ENCODE assay signal across 13 cellular contexts in genomic region chr4:41155194-41155830, GRCh38. TPM values are rescaled to one million over a fixed set of nuclear protein-coding genes. Genes with fewer than 3 reads are reported as not detected.
DNase-seq lines count a peak whose midpoint lies in the region; ATAC-seq and TF ChIP-seq lines count a peak whose summit lies in the region.
"Had no signal": no experiment of that assay in that cellular context is flagged by ENCODE, and none has a peak within 500 bp of the region (broad histone marks: within the 10 kb centered on the region; RNA-seq: fewer than 3 reads in every experiment).

No MANE protein-coding gene starts in this region.

- no peak for TF ChIP-seq POLR2A in gastrocnemius medialis (IDR thresholded peaks at IDR 0.05)

- peaks cover 4% of the 10 kb centered on the region for H3K4me1 ChIP-seq in right cardiac atrium (ENCODE audit: control insufficient read depth, insufficient read depth, low read length)
- H3K4me1 ChIP-seq in gastrocnemius medialis: peaks cover 9 to 22% of the 10 kb centered on the region in 2 donors
- H3K4me1 ChIP-seq: Peyer's patch had no signal

- 43% methylated on average over 5 of the region's 5 CpGs for WGBS in right cardiac atrium

- H3K4me3 ChIP-seq in cardiac fibroblast (replicated peaks in 1 of 2; ENCODE audit: low read depth in 2 of 2, low read length in 2 of 2): no peak overlapping the region
- no peak overlapping the region for H3K4me3 ChIP-seq in right cardiac atrium (ENCODE audit: low read length)
- H3K4me3 ChIP-seq in gastrocnemius medialis: peak overlapping the region in 3 of 4 donors; percentile 6 to 21 (median 8)
- H3K4me3 ChIP-seq: Peyer's patch had no signal

- no peak for TF ChIP-seq CTCF in cardiac fibroblast (IDR thresholded peaks at IDR 0.05; ENCODE audit: low read depth, low read length)
- TF ChIP-seq CTCF in gastrocnemius medialis (IDR thresholded peaks at IDR 0.05 in 4 of 5, conservative IDR thresholded peaks at IDR 0.05 in 1 of 5): no peak

- in situ Hi-C loops in gastrocnemius medialis (cut with MboI; ENCODE audit: low sequenced_read_pairs in 4 of 4): no loop called here

- H3K36me3 Mint-ChIP-seq in activated T-cell treated with anti-CD3 and anti-CD28 coated beads, Interleukin-2, amount 50 U/mL, for 72 hours (ENCODE audit: insufficient read depth in 2 of 2): no peaks in the 10 kb centered on the region

- no peaks in the 10 kb centered on the region for H3K9me3 ChIP-seq in right cardiac atrium (ENCODE audit: control insufficient read depth, low read length)
- no peaks in the 10 kb centered on the region for H3K9me3 ChIP-seq in gastrocnemius medialis
- H3K9me3 ChIP-seq: Peyer's patch had no signal

- H3K27me3 ChIP-seq in right cardiac atrium (ENCODE audit: control insufficient read depth, insufficient read depth) (no peaks in the 10 kb centered on the region), gastrocnemius medialis (no peaks in the 10 kb centered on the region)
- H3K27me3 ChIP-seq: Peyer's patch had no signal

- H3K9me3 Mint-ChIP-seq in activated T-cell treated with anti-CD3 and anti-CD28 coated beads, Interleukin-2, amount 50 U/mL, for 72 hours: no peaks in the 10 kb centered on the region

- no peak overlapping the region for H3K4me3 Mint-ChIP-seq in activated T-cell treated with anti-CD3 and anti-CD28 coated beads, Interleukin-2, amount 50 U/mL, for 72 hours
- H3K4me3 Mint-ChIP-seq: activated CD8-positive, alpha-beta T cell treated with anti-CD3 and anti-CD28 coated beads, Interleukin-2, amount 10 ng/mL, durations not matched to agents 7 days and 5 days had no signal

- H3K36me3 ChIP-seq in gastrocnemius medialis: no peaks in the 10 kb centered on the region
- H3K36me3 ChIP-seq: Peyer's patch had no signal

- H3K27me3 Mint-ChIP-seq in activated T-cell treated with anti-CD3 and anti-CD28 coated beads, Interleukin-2, amount 50 U/mL, for 72 hours (ENCODE audit: low read depth): no peaks in the 10 kb centered on the region

- DNase-seq in HCEC 1CT: peak; percentile 62
- peak; percentile 72 to 89 for DNase-seq in cardiac fibroblast (ENCODE audit: low read depth in 2 of 2)
- no peak for DNase-seq in right cardiac atrium
- no peak for DNase-seq in gastrocnemius medialis
- DNase-seq in activated T-cell treated with anti-CD3 and anti-CD28 coated beads, Interleukin-2, amount 50 U/mL, for 72 hours: no peak
- no peak for DNase-seq in stimulated activated naive CD8-positive, alpha-beta T cell treated with anti-CD3 and anti-CD28 coated beads, Interleukin-15, Interleukin-2, amounts not matched to agents 100 U/mL and 50 U/mL, for 24 hours
- DNase-seq: activated CD8-positive, alpha-beta T cell treated with anti-CD3 and anti-CD28 coated beads, Interleukin-2, amount 10 ng/mL, durations not matched to agents 7 days and 5 days; H7; NCI-H2081 treated with DMSO at 0.1 percent for 48 hours; Peyer's patch had no signal

- no peak overlapping the region for H3K27ac ChIP-seq in right cardiac atrium (ENCODE audit: low read length)
- peak overlapping the region in 3 of 4 donors; percentile 32 to 56 (median 44) for H3K27ac ChIP-seq in gastrocnemius medialis
- H3K27ac ChIP-seq: HL-60, Peyer's patch had no signal

- H3K27ac Mint-ChIP-seq in activated T-cell treated with anti-CD3 and anti-CD28 coated beads, Interleukin-2, amount 50 U/mL, for 72 hours: no peak overlapping the region
- H3K27ac Mint-ChIP-seq: activated CD8-positive, alpha-beta T cell treated with anti-CD3 and anti-CD28 coated beads, Interleukin-2, amount 10 ng/mL, durations not matched to agents 7 days and 5 days had no signal

- intact Hi-C loops in right cardiac atrium (cut with DNase I) (no loop called here), gastrocnemius medialis (cut with DNase I; ENCODE audit: low total_unique reads) (no loop called here)

- peak; percentile 54 to 72 for ATAC-seq in right cardiac atrium
- ATAC-seq in gastrocnemius medialis: peak; percentile 56 to 79
- no peak for ATAC-seq in HG03571 (IDR thresholded peaks at IDR 0.05; ENCODE audit: unreplicated experiment)
- ATAC-seq in activated T-cell treated with anti-CD3 and anti-CD28 coated beads, Interleukin-2, amount 50 U/mL, for 72 hours (replicated peaks in 1 of 2): no peak
- ATAC-seq in stimulated activated naive CD8-positive, alpha-beta T cell treated with anti-CD3 and anti-CD28 coated beads, Interleukin-15, Interleukin-2, amounts not matched to agents 100 U/mL and 50 U/mL, for 24 hours: no peak
- no peak for ATAC-seq in HG02981 (IDR thresholded peaks at IDR 0.05; ENCODE audit: unreplicated experiment)
- ATAC-seq: activated CD8-positive, alpha-beta T cell treated with anti-CD3 and anti-CD28 coated beads, Interleukin-2, amount 10 ng/mL, durations not matched to agents 7 days and 5 days had no signal

- H3K4me1 Mint-ChIP-seq in activated T-cell treated with anti-CD3 and anti-CD28 coated beads, Interleukin-2, amount 50 U/mL, for 72 hours (ENCODE audit: low read depth): no peaks in the 10 kb centered on the region

RNA-seq across cellular contexts. Expression of gene APBB2, which starts 59.0 kb away (rescaled TPM):
- total RNA-seq in right cardiac atrium: 10 to 100 TPM; 36.6 to 46.2 (median 39.6) TPM
- polyA plus RNA-seq in right cardiac atrium: 12.7 TPM
- total RNA-seq in gastrocnemius medialis: 10 to 100 TPM; 14.3 to 20.5 (median 14.5) TPM
- 1 to 10 TPM; 6.8 to 8.6 TPM for total RNA-seq in activated T-cell treated with anti-CD3 and anti-CD28 coated beads, Interleukin-2, amount 50 U/mL, for 72 hours

Comparison
In these comparisons a context has a peak if more than half of its experiments do, and no peak if none do; other contexts are left out.
1. DNase-seq: peak in HCEC 1CT (single experiment) and cardiac fibroblast (2 of 2); none in right cardiac atrium (0 of 3), gastrocnemius medialis (0 of 2), activated T-cell treated with anti-CD3 and anti-CD28 coated beads, Interleukin-2, amount 50 U/mL, for 72 hours (0 of 2) and stimulated activated naive CD8-positive, alpha-beta T cell treated with anti-CD3 and anti-CD28 coated beads, Interleukin-15, Interleukin-2, amounts not matched to agents 100 U/mL and 50 U/mL, for 24 hours (single experiment).
2. H3K4me3 ChIP-seq: peak in gastrocnemius medialis (3 of 4); none in cardiac fibroblast (0 of 2) and right cardiac atrium (single experiment).
3. ATAC-seq: peak in right cardiac atrium (2 of 2) and gastrocnemius medialis (2 of 2); none in HG03571 (single experiment), activated T-cell treated with anti-CD3 and anti-CD28 coated beads, Interleukin-2, amount 50 U/mL, for 72 hours (0 of 2), stimulated activated naive CD8-positive, alpha-beta T cell treated with anti-CD3 and anti-CD28 coated beads, Interleukin-15, Interleukin-2, amounts not matched to agents 100 U/mL and 50 U/mL, for 24 hours (single experiment) and HG02981 (single experiment).